In genomic region chr13:26927511-26927910, GRCh38 we compare ENCODE assay signal across 26 cellular contexts.
"Had no signal": no experiment of that assay in that cellular context is flagged by ENCODE, and none has a peak within 500 bp of the region (broad histone marks: within the 10 kb centered on the region; RNA-seq: fewer than 3 reads in every experiment).

No MANE protein-coding gene starts in this region.

- H3K9me3 ChIP-seq: stomach, suprapubic skin, testis, thoracic aorta, thyroid gland, tibial artery, tibial nerve, transverse colon, upper lobe of left lung, upper lobe of right lung, uterus, vagina had no signal

- H3K27ac ChIP-seq: stomach, suprapubic skin, testis, thoracic aorta, thyroid gland, tibial artery, tibial nerve, transverse colon, upper lobe of left lung, upper lobe of right lung, uterus, vagina had no signal

- H3K36me3 ChIP-seq: stomach, suprapubic skin, thoracic aorta, thyroid gland, tibial artery, tibial nerve, transverse colon, upper lobe of left lung, upper lobe of right lung, uterus, vagina had no signal

- H3K27me3 ChIP-seq: suprapubic skin, testis, thyroid gland, tibial nerve, transverse colon, upper lobe of left lung, upper lobe of right lung, uterus, vagina had no signal

- H3K4me3 ChIP-seq: stomach, suprapubic skin, testis, thoracic aorta, thyroid gland, tibial artery, tibial nerve, transverse colon, upper lobe of left lung, upper lobe of right lung, uterus, vagina had no signal

- FAIRE-seq: urothelium cell line had no signal

- DNase-seq: stimulated activated CD4-positive, alpha-beta T cell treated with anti-CD3 and anti-CD28 coated beads, Interleukin-2, amount 100 ng/mL, for 48 hours; stimulated activated CD4-positive, alpha-beta T cell treated with anti-CD3 and anti-CD28 coated beads, Interleukin-4, amount 100 ng/mL, for 1 hour; stimulated activated CD4-positive, alpha-beta T cell treated with anti-CD3 and anti-CD28 coated beads, Interleukin-4, amount 100 ng/mL, for 24 hours; stimulated activated CD4-positive, alpha-beta T cell treated with anti-CD3 and anti-CD28 coated beads, Interleukin-4, amount 100 ng/mL, for 4 hours; stimulated activated CD8-positive, alpha-beta memory T cell treated with anti-CD3 and anti-CD28 coated beads, Interleukin-4, amount 100 ng/mL, for 48 hours; stimulated activated naive B cell treated with anti-CD40 and anti-IgM and Interleukin-4, amounts not matched to agents 10 μg/mL and 1 μg/mL and 100 μg/mL, for 72 hours; stimulated activated naive CD4-positive, alpha-beta T cell; stimulated activated naive CD4-positive, alpha-beta T cell treated with Interleukin-2 at 50 U/mL for 16 hours; stimulated activated naive CD8-positive, alpha-beta T cell treated with anti-CD3 and anti-CD28 coated beads, Interleukin-15, amount 100 ng/mL, for 72 hours; stimulated activated naive CD8-positive, alpha-beta T cell treated with anti-CD3 and anti-CD28 coated beads, Interleukin-15, Interleukin-2, amounts not matched to agents 100 U/mL and 50 U/mL, for 24 hours; stomach; substantia nigra; testis; thyroid gland; tibial artery; transverse colon; trophoblast cell; upper lobe of left lung; upper lobe of right lung; uterus had no signal

- ATAC-seq: stimulated activated effector memory CD8-positive, alpha-beta T cell treated with anti-CD3 and anti-CD28 coated beads, Interleukin-12 subunit alpha, Interleukin-12 subunit beta, amount 100 ng/mL, for 72 hours; stimulated activated naive B cell treated with anti-CD40 and anti-IgM and Interleukin-4, amounts not matched to agents 10 μg/mL and 1 μg/mL and 100 μg/mL, for 72 hours; stimulated activated naive CD8-positive, alpha-beta T cell treated with anti-CD3 and anti-CD28 coated beads, Interleukin-15, amount 100 ng/mL, for 72 hours; stimulated activated naive CD8-positive, alpha-beta T cell treated with anti-CD3 and anti-CD28 coated beads, Interleukin-15, Interleukin-2, amounts not matched to agents 100 U/mL and 50 U/mL, for 24 hours; upper lobe of right lung had no signal
